ENCODE assay signal across 11 cellular contexts in genomic region chr1:54883349-54884102, GRCh38. TPM values are rescaled to one million over a fixed set of nuclear protein-coding genes. Genes with fewer than 3 reads are reported as not detected.
A peak's percentile ranks its signal among the peaks of the same experiment; 100 is the strongest.
DNase-seq lines count a peak whose midpoint lies in the region; ATAC-seq and TF ChIP-seq lines count a peak whose summit lies in the region.
"Had no signal": no experiment of that assay in that cellular context is flagged by ENCODE, and none has a peak within 500 bp of the region (broad histone marks: within the 10 kb centered on the region; RNA-seq: fewer than 3 reads in every experiment).

No MANE protein-coding gene starts in this region.

- peaks cover 33% of the 10 kb centered on the region for H3K36me3 Mint-ChIP-seq in HFFc6 (ENCODE audit: low read depth)
- H3K36me3 Mint-ChIP-seq in activated T-helper 1 cell treated with anti-CD3 and anti-CD28 coated beads, Interleukin-12 subunit alpha, Interleukin-12 subunit beta, Interleukin-2, Interleukin-4 antibody, amounts not matched to agents 30 ng/mL and 10 ng/mL and 1 ng/mL, durations not matched to agents 14 hours and 24 hours and 36 hours (ENCODE audit: low read depth): peaks cover 54% of the 10 kb centered on the region

- no peaks in the 10 kb centered on the region for H3K9me3 ChIP-seq in gastroesophageal sphincter

- H3K36me3 ChIP-seq in gastroesophageal sphincter (peaks cover 0 to 5% of the 10 kb centered on the region in 2 donors), H7 (replicated peaks; ENCODE audit: control insufficient read depth, insufficient read depth, low read length) (peaks cover 24% of the 10 kb centered on the region)
- H3K36me3 ChIP-seq: left ventricle myocardium inferior had no signal

- TF ChIP-seq POLR2A in gastroesophageal sphincter (IDR thresholded peaks at IDR 0.05) (no peak), lower leg skin (IDR thresholded peaks at IDR 0.05) (no peak)

- no peak overlapping the region for H3K27ac ChIP-seq in gastroesophageal sphincter
- H3K27ac ChIP-seq: left ventricle myocardium inferior had no signal

- peaks cover 0 to 24% (median 6%) of the 10 kb centered on the region in 3 donors for H3K4me1 ChIP-seq in gastroesophageal sphincter

- TF ChIP-seq EP300 in gastroesophageal sphincter (IDR thresholded peaks at IDR 0.05): no peak

- H3K4me3 Mint-ChIP-seq in HFFc6: peak overlapping the region; percentile 30; the same call in 1 of the 2 replicates
- H3K4me3 Mint-ChIP-seq in activated T-helper 1 cell treated with anti-CD3 and anti-CD28 coated beads, Interleukin-12 subunit alpha, Interleukin-12 subunit beta, Interleukin-2, Interleukin-4 antibody, amounts not matched to agents 30 ng/mL and 10 ng/mL and 1 ng/mL, durations not matched to agents 14 hours and 24 hours and 36 hours: peak overlapping the region; percentile 96

- TF ChIP-seq CTCF in HFFc6 (IDR thresholded peaks at IDR 0.05) (no peak), gastroesophageal sphincter (IDR thresholded peaks at IDR 0.05) (no peak), lower leg skin (IDR thresholded peaks at IDR 0.05) (no peak)

- no peak overlapping the region for H3K4me3 ChIP-seq in gastroesophageal sphincter
- H3K4me3 ChIP-seq in skeletal muscle cell (ENCODE audit: low read depth, low read length): peak overlapping the region; percentile 9
- H3K4me3 ChIP-seq in lower leg skin (ENCODE audit: low read depth, poor library complexity, severe bottlenecking): no peak overlapping the region
- H3K4me3 ChIP-seq in H7 (ENCODE audit: insufficient read depth, low read depth, low read length): no peak overlapping the region
- H3K4me3 ChIP-seq: left ventricle myocardium inferior had no signal

- no peaks in the 10 kb centered on the region for H3K9me3 Mint-ChIP-seq in HFFc6
- no peaks in the 10 kb centered on the region for H3K9me3 Mint-ChIP-seq in activated T-helper 1 cell treated with anti-CD3 and anti-CD28 coated beads, Interleukin-12 subunit alpha, Interleukin-12 subunit beta, Interleukin-2, Interleukin-4 antibody, amounts not matched to agents 30 ng/mL and 10 ng/mL and 1 ng/mL, durations not matched to agents 14 hours and 24 hours and 36 hours

- 93 to 96% methylated on average over 3 of the region's 10 CpGs for WGBS in gastroesophageal sphincter (ENCODE audit: low coverage in 1 of 2), 2 donors
- 76 to 80% methylated on average over 10 of the region's 10 CpGs for WGBS in lower leg skin, 2 donors

- no peak for DNase-seq in HFFc6
- no peak for DNase-seq in activated T-helper 1 cell treated with anti-CD3 and anti-CD28 coated beads, Interleukin-12 subunit alpha, Interleukin-12 subunit beta, Interleukin-2, Interleukin-4 antibody, amounts not matched to agents 30 ng/mL and 10 ng/mL and 1 ng/mL, durations not matched to agents 14 hours and 24 hours and 36 hours (ENCODE audit: low spot score)
- peak; percentile 56 for DNase-seq in skeletal muscle cell (ENCODE audit: low read depth)
- no peak for DNase-seq in SK-N-DZ (ENCODE audit: low spot score)
- no peak for DNase-seq in lower leg skin (ENCODE audit: low spot score in 2 of 2)
- no peak for DNase-seq in activated CD4-positive, alpha-beta T cell treated with anti-CD3 and anti-CD28 coated beads for 48 hours
- DNase-seq in H7: no peak
- DNase-seq: effector CD4-positive, alpha-beta T cell; left ventricle myocardium inferior; NCI-H2227 treated with DMSO at 0.1 percent for 48 hours had no signal

- ATAC-seq in gastroesophageal sphincter: peak; percentile 13

- H3K4me1 Mint-ChIP-seq in HFFc6 (ENCODE audit: low read depth): peaks cover 65% of the 10 kb centered on the region
- peaks cover 77% of the 10 kb centered on the region for H3K4me1 Mint-ChIP-seq in activated T-helper 1 cell treated with anti-CD3 and anti-CD28 coated beads, Interleukin-12 subunit alpha, Interleukin-12 subunit beta, Interleukin-2, Interleukin-4 antibody, amounts not matched to agents 30 ng/mL and 10 ng/mL and 1 ng/mL, durations not matched to agents 14 hours and 24 hours and 36 hours (ENCODE audit: low read depth)

- H3K27ac Mint-ChIP-seq in HFFc6: peak overlapping the region; percentile 60
- H3K27ac Mint-ChIP-seq in activated T-helper 1 cell treated with anti-CD3 and anti-CD28 coated beads, Interleukin-12 subunit alpha, Interleukin-12 subunit beta, Interleukin-2, Interleukin-4 antibody, amounts not matched to agents 30 ng/mL and 10 ng/mL and 1 ng/mL, durations not matched to agents 14 hours and 24 hours and 36 hours: no peak overlapping the region

- H3K27me3 ChIP-seq in gastroesophageal sphincter: no peaks in the 10 kb centered on the region
- no peaks in the 10 kb centered on the region for H3K27me3 ChIP-seq in H7 (ENCODE audit: control insufficient read depth, insufficient read depth, low read length)

- intact Hi-C loops in activated T-helper 1 cell treated with anti-CD3 and anti-CD28 coated beads, Interleukin-12 subunit alpha, Interleukin-12 subunit beta, Interleukin-2, Interleukin-4 antibody, amounts not matched to agents 30 ng/mL and 10 ng/mL and 1 ng/mL, durations not matched to agents 14 hours and 24 hours and 36 hours (cut with micrococcal nuclease): loop anchor here (10.0 kb wide), 1 partner anchor 479 kb away; the partner anchor contains the start of gene SSBP3
- intact Hi-C loops in lower leg skin (cut with DNase I; ENCODE audit: low total_unique reads): no loop called here

- peaks cover 3% of the 10 kb centered on the region for H3K27me3 Mint-ChIP-seq in HFFc6 (ENCODE audit: insufficient read depth)
- no peaks in the 10 kb centered on the region for H3K27me3 Mint-ChIP-seq in activated T-helper 1 cell treated with anti-CD3 and anti-CD28 coated beads, Interleukin-12 subunit alpha, Interleukin-12 subunit beta, Interleukin-2, Interleukin-4 antibody, amounts not matched to agents 30 ng/mL and 10 ng/mL and 1 ng/mL, durations not matched to agents 14 hours and 24 hours and 36 hours (ENCODE audit: insufficient read depth)

RNA-seq across cellular contexts. Expression of gene DHCR24, which starts 3.5 kb away (rescaled TPM):
- total RNA-seq in HFFc6 (2021; fragmentation: NEBNext Ultra II Directional; extraction: Animal tissue kit (Norgen Biotek cat#: 25700)): 10 to 100 TPM; 39.3 to 88.4 (median 74.8) TPM
- 206 and 211 TPM in 2 replicates for total RNA-seq in activated T-helper 1 cell treated with anti-CD3 and anti-CD28 coated beads, Interleukin-12 subunit alpha, Interleukin-12 subunit beta, Interleukin-2, Interleukin-4 antibody, amounts not matched to agents 30 ng/mL and 10 ng/mL and 1 ng/mL, durations not matched to agents 14 hours and 24 hours and 36 hours
- total RNA-seq in gastroesophageal sphincter (10 to 100 TPM in 3 of 4 donors, 1 to 10 TPM in 1; 7.9 to 31.9 (median 15.9) TPM), lower leg skin (100 to 1,000 TPM; 299 to 488 (median 404) TPM)
- 94.7 and 125 TPM in 2 replicates for polyA plus RNA-seq in SK-N-DZ (2014; cell fraction: cytosol; rRNA removed)
- polyA plus RNA-seq in SK-N-DZ (2014; cell fraction: nucleus; rRNA removed): 39.9 and 43.6 TPM in 2 replicates
- 278 and 349 TPM in 2 replicates for total RNA-seq in H7 (2014; rRNA removed; shearing (Covaris generic))
